20 cellular contexts compared by ENCODE assay signal in genomic region chr17:60080545-60080944, GRCh38. TPM values are rescaled to one million over a fixed set of nuclear protein-coding genes. Genes with fewer than 3 reads are reported as not detected.
A peak's percentile ranks its signal among the peaks of the same experiment; 100 is the strongest.
DNase-seq lines count a peak whose midpoint lies in the region; ATAC-seq and TF ChIP-seq lines count a peak whose summit lies in the region.
"Had no signal": no experiment of that assay in that cellular context is flagged by ENCODE, and none has a peak within 500 bp of the region (broad histone marks: within the 10 kb centered on the region; RNA-seq: fewer than 3 reads in every experiment).

No MANE protein-coding gene starts in this region.

- H3K27ac Mint-ChIP-seq in MCF 10A (ENCODE audit: low read depth, unreplicated experiment) (peak overlapping the region; percentile 69), T-cell (no peak overlapping the region)
- H3K27ac Mint-ChIP-seq: activated naive CD4-positive, alpha-beta T cell treated with anti-CD3 and anti-CD28 coated beads, Interleukin-2, amount 50 U/mL, for 24 hours; stimulated activated naive CD8-positive, alpha-beta T cell treated with anti-CD3 and anti-CD28 coated beads, Interleukin-15, Interleukin-2, amounts not matched to agents 100 ng/mL and 50 ng/mL, for 24 hours had no signal

- H3K27me3 ChIP-seq in breast epithelium: no peaks in the 10 kb centered on the region
- H3K27me3 ChIP-seq: gastrocnemius medialis had no signal

- POLR2A ChIA-PET in MCF 10A (lab: Yijun Ruan, JAX) (interaction anchor here (0.6 to 2.1 kb wide), 7 partner anchors 8 to 461 kb away, joined by 3 to 10 read pairs (median 5); partner anchors contain the start of genes CLTC, PTRH2 and VMP1), T-cell (lab: Charles Lee) (no interaction called here)

- no peak for TF ChIP-seq POLR2A in breast epithelium (IDR thresholded peaks at IDR 0.05)

- no peaks in the 10 kb centered on the region for H3K9me3 ChIP-seq in breast epithelium
- H3K9me3 ChIP-seq: gastrocnemius medialis, left ventricle myocardium inferior had no signal

- H3K36me3 Mint-ChIP-seq in MCF 10A (ENCODE audit: insufficient read depth, unreplicated experiment) (peaks cover 31% of the 10 kb centered on the region), T-cell (peaks cover 3% of the 10 kb centered on the region)
- H3K36me3 Mint-ChIP-seq: naive B cell had no signal

- peaks cover 9 to 11% of the 10 kb centered on the region in 2 donors for H3K4me1 ChIP-seq in breast epithelium

- H3K4me3 Mint-ChIP-seq in MCF 10A (ENCODE audit: unreplicated experiment) (peak overlapping the region; percentile 85), T-cell (peak overlapping the region in 2 of 3 donors; percentile 92 to 94)

- CTCF ChIA-PET in MCF 10A (lab: Yijun Ruan, JAX) (interaction anchor here (1.4 kb wide), 1 partner anchor 27 kb away, joined by 4 read pairs; no protein-coding TSS in a partner anchor), T-cell (lab: Charles Lee) (interaction anchor here in 1 of 2 donors (0.6 kb wide), 1 partner anchor 57 kb away, joined by 7 read pairs; no protein-coding TSS in a partner anchor)

- no peaks in the 10 kb centered on the region for H3K27me3 Mint-ChIP-seq in MCF 10A (ENCODE audit: insufficient read depth, unreplicated experiment)
- no peaks in the 10 kb centered on the region for H3K27me3 Mint-ChIP-seq in T-cell
- H3K27me3 Mint-ChIP-seq: activated naive CD4-positive, alpha-beta T cell treated with anti-CD3 and anti-CD28 coated beads, Interleukin-2, amount 50 U/mL, for 24 hours; naive B cell; stimulated activated naive CD8-positive, alpha-beta T cell treated with anti-CD3 and anti-CD28 coated beads, Interleukin-15, Interleukin-2, amounts not matched to agents 100 ng/mL and 50 ng/mL, for 24 hours had no signal

- H3K27ac ChIP-seq in breast epithelium: no peak overlapping the region
- H3K27ac ChIP-seq: gastrocnemius medialis, left ventricle myocardium inferior had no signal

- BruUV-seq in MCF 10A (replicated peaks; lab: Mats Ljungman, UMichigan): no TSS peak

- intact Hi-C loops in MCF 10A (cut with micrococcal nuclease): no loop called here
- intact Hi-C loops in breast epithelium (cut with DNase I; ENCODE audit: low total_unique reads): no loop called here

- ATAC-seq in T-cell (replicated peaks in 1 of 4) (no peak), GM18520 (IDR thresholded peaks at IDR 0.05; ENCODE audit: unreplicated experiment) (no peak)
- ATAC-seq: gastrocnemius medialis, Right ventricle myocardium inferior had no signal

- no peaks in the 10 kb centered on the region for H3K9me3 Mint-ChIP-seq in MCF 10A (ENCODE audit: unreplicated experiment)
- no peaks in the 10 kb centered on the region for H3K9me3 Mint-ChIP-seq in T-cell
- H3K9me3 Mint-ChIP-seq: activated naive CD4-positive, alpha-beta T cell treated with anti-CD3 and anti-CD28 coated beads, Interleukin-2, amount 50 U/mL, for 24 hours; naive B cell; stimulated activated naive CD8-positive, alpha-beta T cell treated with anti-CD3 and anti-CD28 coated beads, Interleukin-15, Interleukin-2, amounts not matched to agents 100 ng/mL and 50 ng/mL, for 24 hours had no signal

- H3K4me1 Mint-ChIP-seq in MCF 10A (ENCODE audit: insufficient read depth, unreplicated experiment) (peaks cover 36% of the 10 kb centered on the region), T-cell (peaks cover 27 to 28% (median 27%) of the 10 kb centered on the region in 3 donors)

- TF ChIP-seq CTCF in MCF 10A (IDR thresholded peaks at IDR 0.05; ENCODE audit: unreplicated experiment) (no peak), breast epithelium (IDR thresholded peaks at IDR 0.05) (no peak), fibroblast of the aortic adventitia (IDR thresholded peaks at IDR 0.05; ENCODE audit: insufficient read depth, low read length) (no peak)

- H3K36me3 ChIP-seq in breast epithelium: no peaks in the 10 kb centered on the region

- no peak overlapping the region for H3K4me3 ChIP-seq in breast epithelium
- peak overlapping the region; percentile 99 for H3K4me3 ChIP-seq in fibroblast of the aortic adventitia (ENCODE audit: low read depth, low read length)

- DNase-seq in MCF 10A (ENCODE audit: unreplicated experiment) (peak; percentile 76), breast epithelium (ENCODE audit: low spot score in 2 of 2) (no peak), T-cell (no peak), fibroblast of the aortic adventitia (ENCODE audit: low read depth) (no peak), HK-2 (ENCODE audit: unreplicated experiment) (no peak), NCI-H1092 treated with DMSO at 0.1 percent for 48 hours (lab: John Stamatoyannopoulos, UW) (no peak)
- no peak for DNase-seq in activated CD4-positive, alpha-beta T cell treated with anti-CD3 and anti-CD28 coated beads, Interleukin-2, amount 50 U/mL, for 1 hour
- DNase-seq: activated T-cell treated with anti-CD3 and anti-CD28 coated beads for 4 hours; Calu3; caudate nucleus; effector CD8-positive, alpha-beta T cell; gastrocnemius medialis; left ventricle myocardium inferior; naive B cell; NCI-H1048; NCI-H2171 had no signal

RNA-seq across cellular contexts. Expression of gene HEATR6, which starts 1.8 kb away (rescaled TPM):
- total RNA-seq in MCF 10A (2022) (20.7 and 23.5 TPM in 2 replicates), breast epithelium (10 to 100 TPM in 2 of 3 donors, 1 to 10 TPM in 1; 9.1 to 16.4 (median 16.1) TPM), T-cell (10 to 100 TPM; 14.3 to 29.1 (median 21.9) TPM), fibroblast of the aortic adventitia (ENCODE audit: low replicate concordance) (15.0 and 27.3 TPM in 2 replicates)
